9 cellular contexts compared by ENCODE assay signal in the genomic region with DNA sequence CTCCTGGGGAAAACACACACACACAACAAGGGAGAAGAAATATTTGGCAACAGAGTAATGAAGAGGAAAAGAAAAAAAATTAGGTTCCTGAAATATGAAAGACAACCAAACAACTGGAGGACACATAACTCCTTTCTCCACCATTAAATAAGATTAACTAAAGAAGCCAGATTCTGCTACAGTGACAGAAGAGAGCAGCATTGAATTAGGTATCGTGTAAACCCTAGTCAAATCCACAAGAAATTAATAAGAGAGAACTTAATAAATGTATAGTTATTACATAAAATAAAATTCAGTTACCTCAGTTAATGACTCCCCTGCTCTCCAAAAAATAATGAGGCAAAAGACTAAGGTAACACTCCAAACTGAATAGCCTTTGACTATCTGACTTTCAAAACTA.
DNase-seq lines count a peak whose midpoint lies in the region; ATAC-seq and TF ChIP-seq lines count a peak whose summit lies in the region.
"Had no signal": no experiment of that assay in that cellular context is flagged by ENCODE, and none has a peak within 500 bp of the region (broad histone marks: within the 10 kb centered on the region; RNA-seq: fewer than 3 reads in every experiment).

No MANE protein-coding gene starts in this region.

- H3K27ac Mint-ChIP-seq in neural progenitor cell (no peak overlapping the region), CD14-positive monocyte (no peak overlapping the region)
- H3K27ac Mint-ChIP-seq in stimulated activated effector memory CD8-positive, alpha-beta T cell treated with anti-CD3 and anti-CD28 coated beads, Interleukin-12 subunit alpha, Interleukin-12 subunit beta, amount 100 ng/mL, for 72 hours = no peak overlapping the region

- DNase-seq in NCI-H1092 treated with DMSO at 0.1 percent for 48 hours (lab: John Stamatoyannopoulos, UW) = peak; percentile 45
- DNase-seq in NCI-H1092 (lab: John Stamatoyannopoulos, UW) = no peak
- peak; percentile 3 for DNase-seq in NCI-H526 treated with DMSO at 0.1 percent for 48 hours (lab: John Stamatoyannopoulos, UW)
- peak; percentile 74 for DNase-seq in dermis blood vessel endothelial cell
- no peak for DNase-seq in neural progenitor cell (ENCODE audit: low spot score)
- no peak for DNase-seq in GM19238 (ENCODE audit: insufficient read length, low spot score)
- DNase-seq in stimulated activated effector memory CD8-positive, alpha-beta T cell treated with anti-CD3 and anti-CD28 coated beads, Interleukin-12 subunit alpha, Interleukin-12 subunit beta, amount 100 ng/mL, for 72 hours (ENCODE audit: low spot score in 2 of 2) = no peak
- DNase-seq in CD14-positive monocyte (ENCODE audit: low spot score) = no peak

- no peak for ATAC-seq in stimulated activated effector memory CD8-positive, alpha-beta T cell treated with anti-CD3 and anti-CD28 coated beads, Interleukin-12 subunit alpha, Interleukin-12 subunit beta, amount 100 ng/mL, for 72 hours

- H3K4me2 ChIP-seq in neural progenitor cell = no peak overlapping the region
- H3K4me2 ChIP-seq: BLaER1 treated with 17β-estradiol and CSF1 and Interleukin-3, amounts not matched to agents 10 nM and 100 nM had no signal

- no peaks in the 10 kb centered on the region for H3K27me3 ChIP-seq in neural progenitor cell
- H3K27me3 ChIP-seq: BLaER1 treated with 17β-estradiol and CSF1 and Interleukin-3, amounts not matched to agents 10 nM and 100 nM had no signal

- intact Hi-C loops in CD14-positive monocyte (cut with micrococcal nuclease) = no loop called here

- H3K9me3 Mint-ChIP-seq in neural progenitor cell (peaks cover 21% of the 10 kb centered on the region), CD14-positive monocyte (peaks cover 0 to 9% (median 3%) of the 10 kb centered on the region in 7 donors)
- peaks cover 5% of the 10 kb centered on the region for H3K9me3 Mint-ChIP-seq in stimulated activated effector memory CD8-positive, alpha-beta T cell treated with anti-CD3 and anti-CD28 coated beads, Interleukin-12 subunit alpha, Interleukin-12 subunit beta, amount 100 ng/mL, for 72 hours

- H3K27ac ChIP-seq in neural progenitor cell = no peak overlapping the region
- H3K27ac ChIP-seq: BLaER1 treated with 17β-estradiol and CSF1 and Interleukin-3, amounts not matched to agents 10 nM and 100 nM had no signal

- peaks cover 8% of the 10 kb centered on the region for H3K4me1 ChIP-seq in neural progenitor cell
- H3K4me1 ChIP-seq: BLaER1 treated with 17β-estradiol and CSF1 and Interleukin-3, amounts not matched to agents 10 nM and 100 nM had no signal

- H3K4me3 Mint-ChIP-seq in neural progenitor cell = no peak overlapping the region
- no peak overlapping the region for H3K4me3 Mint-ChIP-seq in stimulated activated effector memory CD8-positive, alpha-beta T cell treated with anti-CD3 and anti-CD28 coated beads, Interleukin-12 subunit alpha, Interleukin-12 subunit beta, amount 100 ng/mL, for 72 hours
- no peak overlapping the region for H3K4me3 Mint-ChIP-seq in CD14-positive monocyte

- no peaks in the 10 kb centered on the region for H3F3A ChIP-seq in neural progenitor cell (ENCODE audit: low read depth)

- H3K4me1 Mint-ChIP-seq in neural progenitor cell (peaks cover 11% of the 10 kb centered on the region), CD14-positive monocyte (no peaks in the 10 kb centered on the region)
- H3K4me1 Mint-ChIP-seq in stimulated activated effector memory CD8-positive, alpha-beta T cell treated with anti-CD3 and anti-CD28 coated beads, Interleukin-12 subunit alpha, Interleukin-12 subunit beta, amount 100 ng/mL, for 72 hours = peaks cover 6% of the 10 kb centered on the region

- TF ChIP-seq CTCF in neural progenitor cell (IDR thresholded peaks at IDR 0.05) (peak; percentile 54), CD14-positive monocyte (IDR thresholded peaks at IDR 0.05) (no peak)

- no peaks in the 10 kb centered on the region for H3K79me2 ChIP-seq in neural progenitor cell (ENCODE audit: low read depth)

- H3K36me3 Mint-ChIP-seq in neural progenitor cell (peaks cover 2% of the 10 kb centered on the region), CD14-positive monocyte (no peaks in the 10 kb centered on the region)
- H3K36me3 Mint-ChIP-seq in stimulated activated effector memory CD8-positive, alpha-beta T cell treated with anti-CD3 and anti-CD28 coated beads, Interleukin-12 subunit alpha, Interleukin-12 subunit beta, amount 100 ng/mL, for 72 hours = no peaks in the 10 kb centered on the region

- H3K27me3 Mint-ChIP-seq in neural progenitor cell (ENCODE audit: insufficient read depth, low read depth) (no peaks in the 10 kb centered on the region), CD14-positive monocyte (ENCODE audit: low read depth in 3 of 3) (peaks cover 0 to 2% (median 0%) of the 10 kb centered on the region in 3 donors)

- no peak overlapping the region for H3K9ac ChIP-seq in neural progenitor cell
- H3K9ac ChIP-seq: BLaER1 treated with 17β-estradiol and CSF1 and Interleukin-3, amounts not matched to agents 10 nM and 100 nM had no signal

- H3K36me3 ChIP-seq in neural progenitor cell = peaks cover 4% of the 10 kb centered on the region
- H3K36me3 ChIP-seq: BLaER1 treated with 17β-estradiol and CSF1 and Interleukin-3, amounts not matched to agents 10 nM and 100 nM had no signal

- H2AFZ ChIP-seq in neural progenitor cell (replicated peaks) = no peak overlapping the region

- H3K4me3 ChIP-seq in neural progenitor cell = no peak overlapping the region
- H3K4me3 ChIP-seq: BLaER1 treated with 17β-estradiol and CSF1 and Interleukin-3, amounts not matched to agents 10 nM and 100 nM had no signal

- peaks cover 14% of the 10 kb centered on the region for H3K9me3 ChIP-seq in neural progenitor cell (ENCODE audit: low read depth)

- no peaks in the 10 kb centered on the region for H4K20me1 ChIP-seq in neural progenitor cell (ENCODE audit: low read depth)
- H4K20me1 ChIP-seq: BLaER1 treated with 17β-estradiol and CSF1 and Interleukin-3, amounts not matched to agents 10 nM and 100 nM had no signal

Comparison
In these comparisons a context has a peak if more than half of its experiments do, and no peak if none do; other contexts are left out.
1. DNase-seq: peak in NCI-H1092 treated with DMSO at 0.1 percent for 48 hours (single experiment), NCI-H526 treated with DMSO at 0.1 percent for 48 hours (single experiment) and dermis blood vessel endothelial cell (single experiment); none in NCI-H1092 (single experiment), neural progenitor cell (single experiment), GM19238 (single experiment), stimulated activated effector memory CD8-positive, alpha-beta T cell treated with anti-CD3 and anti-CD28 coated beads, Interleukin-12 subunit alpha, Interleukin-12 subunit beta, amount 100 ng/mL, for 72 hours (0 of 2) and CD14-positive monocyte (single experiment).